ENCODE assay signal across 8 cellular contexts in the genomic region with DNA sequence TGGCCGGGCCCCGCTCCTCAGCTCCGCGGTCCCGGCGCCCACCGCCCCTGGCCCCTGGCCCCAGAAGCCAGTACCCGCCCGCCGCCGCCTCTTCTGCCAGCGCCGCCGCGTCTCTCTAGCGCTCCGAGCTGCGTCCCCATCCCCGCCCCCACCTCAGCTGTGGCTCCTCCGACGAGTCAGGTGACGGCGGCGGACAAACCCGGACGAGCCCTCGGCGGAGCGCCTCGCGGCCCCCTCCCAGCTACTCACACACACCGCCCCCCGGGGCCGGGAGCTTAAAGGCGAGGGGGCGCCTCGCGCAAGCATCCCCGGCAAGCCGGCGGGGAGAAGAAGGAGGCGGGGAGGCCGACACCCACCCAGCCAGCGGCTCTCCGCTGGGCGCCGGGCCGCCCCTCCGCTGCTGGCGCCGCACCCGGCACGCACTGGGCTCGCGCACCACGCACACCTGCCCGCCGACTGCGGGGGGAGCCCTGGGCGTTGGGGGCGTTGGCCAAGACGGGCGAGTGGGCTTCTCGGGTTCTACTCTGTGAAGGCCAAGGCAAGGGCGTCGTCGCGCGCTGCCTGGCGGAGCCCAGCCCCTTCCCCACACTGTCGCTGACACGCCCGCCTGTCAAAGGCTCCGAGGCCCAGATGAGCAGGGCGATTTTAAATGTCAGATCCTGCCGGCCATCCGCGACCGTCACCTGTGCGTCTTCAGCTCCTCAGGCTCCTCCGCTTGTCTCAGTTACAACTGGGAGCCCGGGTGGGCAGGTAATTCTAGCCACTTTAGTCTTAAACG. TPM values are rescaled to one million over a fixed set of nuclear protein-coding genes. Genes with fewer than 3 reads are reported as not detected.
A peak's percentile ranks its signal among the peaks of the same experiment; 100 is the strongest.
DNase-seq lines count a peak whose midpoint lies in the region; ATAC-seq and TF ChIP-seq lines count a peak whose summit lies in the region.

TSS of gene SNAP91 (minus strand) at position 132 of the 778 bp plus-strand sequence. CDS start 1,174 bp downstream, outside the sequence.

- no peaks in the 10 kb centered on the region for H3K4me1 ChIP-seq in PC-3 (ENCODE audit: insufficient read depth, low read length)

- peak within 1 kb of the TSS; percentile 89 for H3K4me3 Mint-ChIP-seq in nephron progenitor cell

- H3K4me3 ChIP-seq in AG10803 (ENCODE audit: low read length) (peak within 1 kb of the TSS; percentile 38), PC-3 (ENCODE audit: low read length) (no peak within 1 kb of the TSS), epithelial cell of proximal tubule (ENCODE audit: low read depth, low read length) (peak within 1 kb of the TSS; percentile 48)

- ATAC-seq in PC-3 (no peak), GM18861 (IDR thresholded peaks at IDR 0.05; ENCODE audit: unreplicated experiment) (no peak), GM19455 (IDR thresholded peaks at IDR 0.05; ENCODE audit: unreplicated experiment) (no peak)

- H3K9me3 ChIP-seq in PC-3 (ENCODE audit: low read length), result no peaks in the 10 kb centered on the region

- no peaks in the 10 kb centered on the region for H3K36me3 Mint-ChIP-seq in nephron progenitor cell (ENCODE audit: low read depth)

- 0 out of 2 replicates have a peak within 1 kb of the TSS, but pooled peaks have one; percentile 13 for H2AFZ ChIP-seq in PC-3 (ENCODE audit: low read length)

- peaks cover 20% of the 10 kb centered on the region for H3K9me3 Mint-ChIP-seq in nephron progenitor cell

- H3K4me1 Mint-ChIP-seq in nephron progenitor cell, result peaks cover 4% of the 10 kb centered on the region

- TF ChIP-seq CTCF in AG10803 (conservative IDR thresholded peaks at IDR 0.05; ENCODE audit: low read length) (no peak), PC-3 (conservative IDR thresholded peaks at IDR 0.05; ENCODE audit: low read depth, low read length) (no peak), epithelial cell of proximal tubule (conservative IDR thresholded peaks at IDR 0.05; ENCODE audit: low read depth, low read length) (no peak), nephron progenitor cell (IDR thresholded peaks at IDR 0.05) (no peak)

- intact Hi-C loops in PC-3 (cut with micrococcal nuclease) (no loop called here), posterior vena cava (cut with DNase I) (no loop called here)

- POLR2A ChIA-PET in HEK293T (lab: Yijun Ruan, JAX), result interaction anchor here (1.0 to 1.5 kb wide), 4 partner anchors 11 to 144 kb away, joined by 4 to 6 read pairs (median 5); partner anchors contain the start of gene RIPPLY2
- POLR2A ChIA-PET in PC-3 (lab: Charles Lee; ENCODE audit: unreplicated experiment), result no interaction called here

- H3K36me3 ChIP-seq in PC-3 (ENCODE audit: low read depth, low read length), result no peaks in the 10 kb centered on the region

- H4K20me1 ChIP-seq in PC-3 (ENCODE audit: low read length), result no peaks in the 10 kb centered on the region

- H3K27me3 ChIP-seq in PC-3 (ENCODE audit: low read length), result peaks cover 57% of the 10 kb centered on the region

- no peak within 1 kb of the TSS for H3K9ac ChIP-seq in PC-3 (ENCODE audit: low read length)

- H3F3A ChIP-seq in PC-3 (ENCODE audit: low read length, unreplicated experiment), result no peaks in the 10 kb centered on the region

- no peak within 1 kb of the TSS for H3K4me2 ChIP-seq in PC-3 (ENCODE audit: low read length)

- no peak within 1 kb of the TSS for H3K27ac ChIP-seq in PC-3 (ENCODE audit: low read length)

- no peaks in the 10 kb centered on the region for H3K79me2 ChIP-seq in PC-3 (ENCODE audit: low read length)

- no peaks in the 10 kb centered on the region for H3K9me2 ChIP-seq in PC-3 (replicated peaks; ENCODE audit: low read length)

- DNase-seq in AG10803 (ENCODE audit: low read depth) (no peak), HEK293T (ENCODE audit: extremely low spot score) (peak; percentile 74), PC-3 (no peak), epithelial cell of proximal tubule (ENCODE audit: low read depth) (no peak), nephron progenitor cell (peak; percentile 83), posterior vena cava (ENCODE audit: low spot score) (no peak)

- no TSS peak for BruUV-seq in PC-3 (replicated peaks; lab: Mats Ljungman, UMichigan)

- H3K27me3 Mint-ChIP-seq in nephron progenitor cell (ENCODE audit: low read depth, poor library complexity), result peaks cover 73% of the 10 kb centered on the region

- CTCF ChIA-PET in HEK293T (lab: Yijun Ruan, JAX), result interaction anchor here (0.5 to 1.3 kb wide), 4 partner anchors 14 to 170 kb away, joined by 3 to 4 read pairs (median 3); no protein-coding TSS in a partner anchor
- CTCF ChIA-PET in PC-3 (lab: Charles Lee), result no interaction called here

- no peak within 1 kb of the TSS for H3K27ac Mint-ChIP-seq in nephron progenitor cell

TF ChIP-seq in HEK293T, 16 proteins besides CTCF, POLR2A, EP300 and RAD21:
- TF ChIP-seq L3MBTL2 (conservative IDR thresholded peaks at IDR 0.05) (peak; percentile 76), ELF4 (IDR thresholded peaks at IDR 0.05) (no peak)
- TF ChIP-seq, protein P1, sequence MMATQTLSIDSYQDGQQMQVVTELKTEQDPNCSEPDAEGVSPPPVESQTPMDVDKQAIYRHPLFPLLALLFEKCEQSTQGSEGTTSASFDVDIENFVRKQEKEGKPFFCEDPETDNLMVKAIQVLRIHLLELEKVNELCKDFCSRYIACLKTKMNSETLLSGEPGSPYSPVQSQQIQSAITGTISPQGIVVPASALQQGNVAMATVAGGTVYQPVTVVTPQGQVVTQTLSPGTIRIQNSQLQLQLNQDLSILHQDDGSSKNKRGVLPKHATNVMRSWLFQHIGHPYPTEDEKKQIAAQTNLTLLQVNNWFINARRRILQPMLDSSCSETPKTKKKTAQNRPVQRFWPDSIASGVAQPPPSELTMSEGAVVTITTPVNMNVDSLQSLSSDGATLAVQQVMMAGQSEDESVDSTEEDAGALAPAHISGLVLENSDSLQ (IDR thresholded peaks at IDR 0.05), result peak; percentile 43; the same call in 1 of the 2 replicates

RNA-seq across cellular contexts. Expression of gene SNAP91, which starts in this region (rescaled TPM):
- total RNA-seq in PC-3 (2014; rRNA removed), result not detected in 2 replicates
- total RNA-seq in epithelial cell of proximal tubule, result not detected in 2 replicates
- total RNA-seq in posterior vena cava, result 1 to 10 TPM in 1 of 2 donors, under 1 TPM in 1; 0.97 to 4.0 TPM

Comparison
In these comparisons a context has a peak if more than half of its experiments do, and no peak if none do; other contexts are left out.
1. DNase-seq: peak in HEK293T (single experiment) and nephron progenitor cell (single experiment); none in AG10803 (single experiment), PC-3 (single experiment), epithelial cell of proximal tubule (single experiment) and posterior vena cava (single experiment).